In the genomic region with DNA sequence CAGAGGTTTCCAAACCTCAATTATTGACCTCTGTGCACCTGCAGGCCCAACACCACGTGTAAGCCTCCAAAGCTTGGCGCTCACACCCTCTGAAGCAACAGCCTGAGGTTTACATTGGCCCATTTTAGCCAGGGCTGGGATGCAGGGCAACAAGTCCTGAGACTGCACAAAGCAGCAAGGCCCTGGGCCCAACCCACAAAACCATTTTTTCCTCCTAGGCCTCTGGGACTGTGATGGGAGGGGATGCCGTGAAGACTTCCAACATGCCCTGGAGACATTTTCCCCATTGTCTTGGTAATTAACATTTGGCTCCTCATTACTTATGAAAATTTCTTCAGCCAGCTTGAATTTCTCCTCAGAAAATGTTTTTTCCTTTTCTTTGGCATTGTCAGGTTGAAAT, we compare ENCODE assay signal across 8 cellular contexts. TPM values are rescaled to one million over a fixed set of nuclear protein-coding genes. Genes with fewer than 3 reads are reported as not detected.
"Had no signal": no experiment of that assay in that cellular context is flagged by ENCODE, and none has a peak within 500 bp of the region (broad histone marks: within the 10 kb centered on the region; RNA-seq: fewer than 3 reads in every experiment).

No MANE protein-coding gene starts in this region.

- DNase-seq: GDM1, GF-D8 had no signal

- ATAC-seq: GM12878 had no signal

- H3K4me3 ChIP-seq: GM12878 had no signal

- FAIRE-seq: G401.6, GM12878, GM12891, GM12892, GM18507 had no signal

RNA-seq across cellular contexts. Expression of gene CNKSR2, which starts 54.9 kb away (rescaled TPM):
- total RNA-seq: G401 had no signal
